ENCODE assay signal across 10 cellular contexts in the genomic region with DNA sequence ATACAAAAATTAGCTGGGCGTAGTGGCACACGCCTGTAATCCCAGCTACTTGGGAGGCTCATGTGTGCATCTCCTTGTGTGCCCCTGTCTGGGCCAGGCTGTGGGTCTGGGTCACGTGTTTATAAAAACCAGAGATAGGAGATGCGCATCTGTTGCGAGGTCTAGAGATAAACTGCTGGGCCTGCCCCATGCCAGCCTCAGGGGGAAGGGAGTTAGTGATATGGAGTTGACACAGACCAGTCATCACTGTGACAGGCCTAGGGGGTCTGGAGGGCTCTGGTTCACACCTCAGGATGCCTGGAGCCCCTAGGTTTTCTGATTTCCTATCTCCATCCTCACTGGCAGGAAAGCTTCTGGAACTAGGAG. TPM values are rescaled to one million over a fixed set of nuclear protein-coding genes. Genes with fewer than 3 reads are reported as not detected.
DNase-seq lines count a peak whose midpoint lies in the region; ATAC-seq and TF ChIP-seq lines count a peak whose summit lies in the region.
"Not testable (repeated sequence)": the region's sequence is repeated elsewhere in the genome, so short reads cannot be mapped to it uniquely, and the experiment has no call there.
"Had no signal": no experiment of that assay in that cellular context is flagged by ENCODE, and none has a peak within 500 bp of the region (broad histone marks: within the 10 kb centered on the region; RNA-seq: fewer than 3 reads in every experiment).

No MANE protein-coding gene starts in this region.

- H3K27me3 ChIP-seq in CD4-positive, CD25-positive, alpha-beta regulatory T cell (ENCODE audit: control insufficient read depth, insufficient read depth, low read length); HCT116 (ENCODE audit: insufficient read depth, low read length); effector memory CD4-positive, alpha-beta T cell (replicated peaks; ENCODE audit: control insufficient read depth, insufficient read depth, low read length, poor library complexity, severe bottlenecking): not testable (repeated sequence)

- intact Hi-C loops in HCT116 (cut with micrococcal nuclease) = not testable (repeated sequence)

- not testable (repeated sequence) for TF ChIP-seq POLR2A in HCT116 (IDR thresholded peaks at IDR 0.05; ENCODE audit: borderline replicate concordance, extremely low read depth, insufficient read depth, insufficient read length)

- not testable (repeated sequence) for TF ChIP-seq RAD21 in HCT116 (IDR thresholded peaks at IDR 0.05; ENCODE audit: low read depth)

- peaks cover 73% of the 10 kb centered on the region for H3K4me1 ChIP-seq in CD4-positive, CD25-positive, alpha-beta regulatory T cell (ENCODE audit: control insufficient read depth, insufficient read depth, low read length, poor library complexity, severe bottlenecking)
- peaks cover 52 to 73% of the 10 kb centered on the region in 2 experiments for H3K4me1 ChIP-seq in HCT116 (ENCODE audit: control insufficient read depth in 1 of 2, insufficient read depth in 2 of 2, low read length in 2 of 2)
- peaks cover 65% of the 10 kb centered on the region for H3K4me1 ChIP-seq in effector memory CD4-positive, alpha-beta T cell (ENCODE audit: control insufficient read depth, insufficient read depth, low read length, poor library complexity, severe bottlenecking)

- H3K27me3 Mint-ChIP-seq in CD4-positive, CD25-positive, alpha-beta regulatory T cell; T-helper 17 cell; activated CD8-positive, alpha-beta T cell treated with anti-CD3 and anti-CD28 coated beads, Interleukin-2, amount 10 ng/mL, durations not matched to agents 7 days and 5 days (ENCODE audit: low read depth): not testable (repeated sequence)

- ATAC-seq in CD4-positive, CD25-positive, alpha-beta regulatory T cell (ENCODE audit: low read depth in 2 of 2); HCT116; T-helper 17 cell; activated CD8-positive, alpha-beta T cell treated with anti-CD3 and anti-CD28 coated beads, Interleukin-2, amount 10 ng/mL, durations not matched to agents 7 days and 5 days; activated naive CD4-positive, alpha-beta T cell treated with anti-CD3 and anti-CD28 coated beads, Interleukin-2, amount 50 U/mL, for 72 hours; stimulated activated effector memory CD8-positive, alpha-beta T cell treated with anti-CD3 and anti-CD28 coated beads, Interleukin-12 subunit alpha, Interleukin-12 subunit beta, amount 100 ng/mL, for 72 hours: not testable (repeated sequence)

- H3K9me2 ChIP-seq in HCT116 (ENCODE audit: insufficient read depth) = not testable (repeated sequence)

- RAD21 ChIA-PET in HCT116 (lab: Charles Lee; ENCODE audit: low non-redundant PET in 1 of 2, low total read pairs in 2 of 2, uncharacterized antibody in 2 of 2, unreplicated experiment in 2 of 2) = not testable (repeated sequence)

- DNase-seq in CD4-positive, CD25-positive, alpha-beta regulatory T cell; HCT116 (ENCODE audit: low read depth, low spot score); T-helper 17 cell; activated CD8-positive, alpha-beta T cell treated with anti-CD3 and anti-CD28 coated beads, Interleukin-2, amount 10 ng/mL, durations not matched to agents 7 days and 5 days; activated naive CD4-positive, alpha-beta T cell treated with anti-CD3 and anti-CD28 coated beads, Interleukin-2, amount 50 U/mL, for 72 hours (ENCODE audit: low spot score in 2 of 2); effector memory CD4-positive, alpha-beta T cell; stimulated activated effector memory CD8-positive, alpha-beta T cell treated with anti-CD3 and anti-CD28 coated beads, Interleukin-12 subunit alpha, Interleukin-12 subunit beta, amount 100 ng/mL, for 72 hours (ENCODE audit: low spot score in 2 of 2): not testable (repeated sequence)
- peak; percentile 2 for DNase-seq in OCI-M1 (lab: John Stamatoyannopoulos, UW)

- peak overlapping the region; percentile 61 to 91 (median 76) for H3K4me3 Mint-ChIP-seq in CD4-positive, CD25-positive, alpha-beta regulatory T cell
- H3K4me3 Mint-ChIP-seq in T-helper 17 cell = peak overlapping the region; percentile 80
- not testable (repeated sequence) for H3K4me3 Mint-ChIP-seq in activated CD8-positive, alpha-beta T cell treated with anti-CD3 and anti-CD28 coated beads, Interleukin-2, amount 10 ng/mL, durations not matched to agents 7 days and 5 days; stimulated activated effector memory CD8-positive, alpha-beta T cell treated with anti-CD3 and anti-CD28 coated beads, Interleukin-12 subunit alpha, Interleukin-12 subunit beta, amount 100 ng/mL, for 72 hours

- H3K9me3 Mint-ChIP-seq in CD4-positive, CD25-positive, alpha-beta regulatory T cell; activated CD8-positive, alpha-beta T cell treated with anti-CD3 and anti-CD28 coated beads, Interleukin-2, amount 10 ng/mL, durations not matched to agents 7 days and 5 days (ENCODE audit: insufficient read depth); activated naive CD4-positive, alpha-beta T cell treated with anti-CD3 and anti-CD28 coated beads, Interleukin-2, amount 50 U/mL, for 72 hours; stimulated activated effector memory CD8-positive, alpha-beta T cell treated with anti-CD3 and anti-CD28 coated beads, Interleukin-12 subunit alpha, Interleukin-12 subunit beta, amount 100 ng/mL, for 72 hours: not testable (repeated sequence)

- not testable (repeated sequence) for H2AFZ ChIP-seq in HCT116 (ENCODE audit: low read depth, low read length, poor library complexity, severe bottlenecking)

- POLR2A ChIA-PET in HCT116 (lab: Charles Lee) = interaction anchor here (2.4 kb wide), 1 partner anchor 19 kb away, joined by 9 read pairs; the partner anchor contains the start of gene NOL6
- POLR2A ChIA-PET in activated CD8-positive, alpha-beta T cell treated with anti-CD3 and anti-CD28 coated beads, Interleukin-2, amount 10 ng/mL, durations not matched to agents 7 days and 5 days (lab: Charles Lee) = interaction anchor here (0.7 to 2.2 kb wide), 4 partner anchors 12 to 164 kb away, joined by 3 to 8 read pairs (median 6); partner anchors contain the start of genes NFX1 and NOL6

- H3K4me2 ChIP-seq in HCT116 (ENCODE audit: low read length) = peak overlapping the region; percentile 65

- H3K79me2 ChIP-seq in HCT116 (ENCODE audit: insufficient read depth, low read length) = not testable (repeated sequence)

- not testable (repeated sequence) for H3K36me3 ChIP-seq in CD4-positive, CD25-positive, alpha-beta regulatory T cell (ENCODE audit: control insufficient read depth, insufficient read depth, low read length); HCT116 (ENCODE audit: control insufficient read depth in 1 of 2, insufficient read depth in 2 of 2, low read length in 2 of 2); effector memory CD4-positive, alpha-beta T cell (ENCODE audit: control insufficient read depth, insufficient read depth, low read length)

- H3K36me3 Mint-ChIP-seq in CD4-positive, CD25-positive, alpha-beta regulatory T cell; T-helper 17 cell (ENCODE audit: low read depth); activated CD8-positive, alpha-beta T cell treated with anti-CD3 and anti-CD28 coated beads, Interleukin-2, amount 10 ng/mL, durations not matched to agents 7 days and 5 days (ENCODE audit: low read depth); activated naive CD4-positive, alpha-beta T cell treated with anti-CD3 and anti-CD28 coated beads, Interleukin-2, amount 50 U/mL, for 72 hours: not testable (repeated sequence)
- peaks cover 10% of the 10 kb centered on the region for H3K36me3 Mint-ChIP-seq in stimulated activated effector memory CD8-positive, alpha-beta T cell treated with anti-CD3 and anti-CD28 coated beads, Interleukin-12 subunit alpha, Interleukin-12 subunit beta, amount 100 ng/mL, for 72 hours

- TF ChIP-seq CTCF in HCT116 (IDR thresholded peaks at IDR 0.05 in 2 of 3, conservative IDR thresholded peaks at IDR 0.05 in 1 of 3; ENCODE audit: borderline replicate concordance in 1 of 3, insufficient read depth in 1 of 3, low read depth in 2 of 3, low read length in 2 of 3) = not testable (repeated sequence)

- not testable (repeated sequence) for H3K9ac ChIP-seq in HCT116 (ENCODE audit: low read length)

- peak overlapping the region; percentile 96 to 98 (median 96) for H3K27ac Mint-ChIP-seq in CD4-positive, CD25-positive, alpha-beta regulatory T cell
- H3K27ac Mint-ChIP-seq in T-helper 17 cell = peak overlapping the region; percentile 98
- peak overlapping the region; percentile 84 for H3K27ac Mint-ChIP-seq in activated CD8-positive, alpha-beta T cell treated with anti-CD3 and anti-CD28 coated beads, Interleukin-2, amount 10 ng/mL, durations not matched to agents 7 days and 5 days
- H3K27ac Mint-ChIP-seq in activated naive CD4-positive, alpha-beta T cell treated with anti-CD3 and anti-CD28 coated beads, Interleukin-2, amount 50 U/mL, for 72 hours = peak overlapping the region; percentile 72 to 84
- H3K27ac Mint-ChIP-seq in stimulated activated effector memory CD8-positive, alpha-beta T cell treated with anti-CD3 and anti-CD28 coated beads, Interleukin-12 subunit alpha, Interleukin-12 subunit beta, amount 100 ng/mL, for 72 hours = peak overlapping the region; percentile 93

- peaks cover 5 to 79% (median 53%) of the 10 kb centered on the region in 4 donors for H3K4me1 Mint-ChIP-seq in CD4-positive, CD25-positive, alpha-beta regulatory T cell
- peaks cover 64% of the 10 kb centered on the region for H3K4me1 Mint-ChIP-seq in T-helper 17 cell
- peaks cover 69% of the 10 kb centered on the region for H3K4me1 Mint-ChIP-seq in activated CD8-positive, alpha-beta T cell treated with anti-CD3 and anti-CD28 coated beads, Interleukin-2, amount 10 ng/mL, durations not matched to agents 7 days and 5 days (ENCODE audit: low read depth)
- peaks cover 79% of the 10 kb centered on the region for H3K4me1 Mint-ChIP-seq in stimulated activated effector memory CD8-positive, alpha-beta T cell treated with anti-CD3 and anti-CD28 coated beads, Interleukin-12 subunit alpha, Interleukin-12 subunit beta, amount 100 ng/mL, for 72 hours

- not testable (repeated sequence) for H4K20me1 ChIP-seq in HCT116 (ENCODE audit: insufficient read depth)

- not testable (repeated sequence) for BruUV-seq in HCT116 (replicated peaks; lab: Mats Ljungman, UMichigan)

- peak overlapping the region; percentile 71 for H3K27ac ChIP-seq in CD4-positive, CD25-positive, alpha-beta regulatory T cell (ENCODE audit: insufficient read depth, low read length, poor library complexity, severe bottlenecking)
- H3K27ac ChIP-seq in HCT116 (ENCODE audit: low read depth, low read length) = not testable (repeated sequence)
- peak overlapping the region; percentile 19 for H3K27ac ChIP-seq in effector memory CD4-positive, alpha-beta T cell (ENCODE audit: insufficient read depth, low read length, poor library complexity, severe bottlenecking)

- H3K4me3 ChIP-seq in CD4-positive, CD25-positive, alpha-beta regulatory T cell (ENCODE audit: low read depth, low read length); HCT116 (replicated peaks in 1 of 2; ENCODE audit: low read depth in 1 of 2, low read length in 2 of 2); effector memory CD4-positive, alpha-beta T cell (ENCODE audit: insufficient read depth, low read depth, low read length, poor library complexity, severe bottlenecking): not testable (repeated sequence)

- not testable (repeated sequence) for H3K9me3 ChIP-seq in CD4-positive, CD25-positive, alpha-beta regulatory T cell (ENCODE audit: control insufficient read depth in 2 of 2, low read length in 2 of 2); HCT116 (ENCODE audit: control insufficient read depth in 1 of 2, insufficient read depth in 1 of 2, low read depth in 1 of 2, low read length in 2 of 2); T-helper 17 cell (ENCODE audit: control insufficient read depth, low read length, poor library complexity, severe bottlenecking); effector memory CD4-positive, alpha-beta T cell (ENCODE audit: control insufficient read depth, low read length)

- CTCF ChIA-PET in HCT116 (lab: Charles Lee) = interaction anchor here (1.1 to 3.1 kb wide), 2 partner anchors 12 to 19 kb away, joined by 3 to 29 read pairs; partner anchors contain the start of gene NOL6
- CTCF ChIA-PET in activated CD8-positive, alpha-beta T cell treated with anti-CD3 and anti-CD28 coated beads, Interleukin-2, amount 10 ng/mL, durations not matched to agents 7 days and 5 days (lab: Charles Lee) = interaction anchor here (0.7 to 8.9 kb wide), 4 partner anchors 12 to 165 kb away, joined by 3 to 209 read pairs (median 74); partner anchors contain the start of gene NFX1

RNA-seq across cellular contexts. Expression of gene AQP3, which starts 7.3 kb away (rescaled TPM):
- 140 TPM for total RNA-seq in CD4-positive, CD25-positive, alpha-beta regulatory T cell
- polyA plus RNA-seq in CD4-positive, CD25-positive, alpha-beta regulatory T cell = 100 to 1,000 TPM; 371 to 543 (median 391) TPM
- total RNA-seq in HCT116 (2021; ENCODE audit: unreplicated experiment) (5.5 TPM), T-helper 17 cell (100 to 1,000 TPM; 206 to 225 TPM)
- 2.1 and 3.1 TPM in 2 replicates for polyA plus RNA-seq in HCT116 (2012)
- total RNA-seq in activated CD8-positive, alpha-beta T cell treated with anti-CD3 and anti-CD28 coated beads, Interleukin-2, amount 10 ng/mL, durations not matched to agents 7 days and 5 days = 10 to 100 TPM; 29.9 to 31.4 TPM
- 10 to 100 TPM in 1 of 2 donors, 1 to 10 TPM in 1; 3.8 to 36.8 TPM for total RNA-seq in activated naive CD4-positive, alpha-beta T cell treated with anti-CD3 and anti-CD28 coated beads, Interleukin-2, amount 50 U/mL, for 72 hours

RNA-seq across cellular contexts. Expression of gene NOL6, which starts 19.1 kb away (rescaled TPM):
- total RNA-seq in CD4-positive, CD25-positive, alpha-beta regulatory T cell = 29.4 TPM
- 10 to 100 TPM; 13.4 to 20.5 (median 14.0) TPM for polyA plus RNA-seq in CD4-positive, CD25-positive, alpha-beta regulatory T cell
- total RNA-seq in HCT116 (2021; ENCODE audit: unreplicated experiment) (36.4 TPM), T-helper 17 cell (10 to 100 TPM; 32.4 to 34.6 TPM)
- 19.3 and 19.6 TPM in 2 replicates for polyA plus RNA-seq in HCT116 (2012)
- 10 to 100 TPM; 37.1 to 38.8 TPM for total RNA-seq in activated CD8-positive, alpha-beta T cell treated with anti-CD3 and anti-CD28 coated beads, Interleukin-2, amount 10 ng/mL, durations not matched to agents 7 days and 5 days
- total RNA-seq in activated naive CD4-positive, alpha-beta T cell treated with anti-CD3 and anti-CD28 coated beads, Interleukin-2, amount 50 U/mL, for 72 hours = 10 to 100 TPM; 34.2 to 40.2 TPM

RNA-seq across cellular contexts. Expression of gene AQP7, which starts 52.3 kb away (rescaled TPM):
- total RNA-seq in CD4-positive, CD25-positive, alpha-beta regulatory T cell = 0.47 TPM
- 1 to 10 TPM in 1 of 4 donors, under 1 TPM in 3; 0.15 to 1.0 (median 0.32) TPM for polyA plus RNA-seq in CD4-positive, CD25-positive, alpha-beta regulatory T cell
- 0.96 TPM for total RNA-seq in HCT116 (2021; ENCODE audit: unreplicated experiment)
- polyA plus RNA-seq in HCT116 (2012) = 0.20 and 0.21 TPM in 2 replicates
- 1 to 10 TPM in 1 of 2 donors, under 1 TPM in 1; 0.31 to 1.2 TPM for total RNA-seq in T-helper 17 cell
- not detected for total RNA-seq in activated CD8-positive, alpha-beta T cell treated with anti-CD3 and anti-CD28 coated beads, Interleukin-2, amount 10 ng/mL, durations not matched to agents 7 days and 5 days
- under 1 TPM in 1 of 2 donors, not detected in 1; 0.29 TPM for total RNA-seq in activated naive CD4-positive, alpha-beta T cell treated with anti-CD3 and anti-CD28 coated beads, Interleukin-2, amount 50 U/mL, for 72 hours
- total RNA-seq: IMR-90, LHCN-M2 had no signal
